12 cellular contexts compared by ENCODE assay signal in genomic region chr6:137882225-137882961, GRCh38. TPM values are rescaled to one million over a fixed set of nuclear protein-coding genes. Genes with fewer than 3 reads are reported as not detected.
DNase-seq lines count a peak whose midpoint lies in the region; ATAC-seq and TF ChIP-seq lines count a peak whose summit lies in the region.
"Had no signal": no experiment of that assay in that cellular context is flagged by ENCODE, and none has a peak within 500 bp of the region (broad histone marks: within the 10 kb centered on the region; RNA-seq: fewer than 3 reads in every experiment).

No MANE protein-coding gene starts in this region.

- H3K4me1 Mint-ChIP-seq in activated B cell treated with CpG ODN at 0.5 μM for 24 hours (peaks cover 35% of the 10 kb centered on the region), osteocyte (ENCODE audit: unreplicated experiment) (peaks cover 8% of the 10 kb centered on the region)

- peak overlapping the region in 6 of 10 experiments; percentile 29 to 58 (median 53); a peak in 7 of 20 replicates for H3K4me3 ChIP-seq in BLaER1 treated with 17β-estradiol and CSF1 and Interleukin-3, amounts not matched to agents 10 nM and 100 nM
- no peak overlapping the region for H3K4me3 ChIP-seq in left lung
- H3K4me3 ChIP-seq: smooth muscle cell had no signal

- no peak overlapping the region for H3K4me3 Mint-ChIP-seq in activated B cell treated with CpG ODN at 0.5 μM for 24 hours
- H3K4me3 Mint-ChIP-seq in osteocyte (ENCODE audit: unreplicated experiment) = no peak overlapping the region

- H3K9me3 ChIP-seq in BLaER1 treated with 17β-estradiol and CSF1 and Interleukin-3, amounts not matched to agents 10 nM and 100 nM (replicated peaks in 1 of 11) = peaks cover 7 to 22% (median 20%) of the 10 kb centered on the region in 11 experiments
- H3K9me3 ChIP-seq in left lung = peaks cover 0 to 2% of the 10 kb centered on the region in 2 donors

- peak overlapping the region; percentile 25 to 98 (median 93); a peak in 21 of 22 replicates for H3K27ac ChIP-seq in BLaER1 treated with 17β-estradiol and CSF1 and Interleukin-3, amounts not matched to agents 10 nM and 100 nM
- peak overlapping the region in 1 of 2 donors; percentile 70 for H3K27ac ChIP-seq in left lung

- CTCF ChIA-PET in activated B cell treated with CpG ODN at 0.5 μM for 24 hours (lab: Charles Lee) = interaction anchor here (0.9 to 1.3 kb wide), 2 partner anchors 9 to 11 kb away, joined by 3 to 5 read pairs; no protein-coding TSS in a partner anchor

- H3K27me3 Mint-ChIP-seq in activated B cell treated with CpG ODN at 0.5 μM for 24 hours (no peaks in the 10 kb centered on the region), osteocyte (ENCODE audit: unreplicated experiment) (no peaks in the 10 kb centered on the region)

- intact Hi-C loops in activated B cell treated with CpG ODN at 0.5 μM for 24 hours (cut with micrococcal nuclease) = loop anchor here (2.0 kb wide), 1 partner anchor 16 kb away; no protein-coding TSS in a partner anchor
- intact Hi-C loops in left lung (cut with DNase I) = no loop called here
- intact Hi-C loops in Right ventricle myocardium superior (cut with DNase I) = no loop called here

- no peaks in the 10 kb centered on the region for H3K27me3 ChIP-seq in BLaER1 treated with 17β-estradiol and CSF1 and Interleukin-3, amounts not matched to agents 10 nM and 100 nM
- no peaks in the 10 kb centered on the region for H3K27me3 ChIP-seq in left lung

- ATAC-seq in activated B cell treated with CpG ODN at 0.5 μM for 24 hours (ENCODE audit: low read depth) (no peak), left lung (peak; percentile 35), Right ventricle myocardium superior (ENCODE audit: poor library complexity) (no peak)
- ATAC-seq: left lobe of liver had no signal

- DNase-seq in KG1 (lab: John Stamatoyannopoulos, UW) (peak; percentile 52), activated B cell treated with CpG ODN at 0.5 μM for 24 hours (no peak), left lung (no peak), AG20443 (ENCODE audit: low spot score) (no peak), putamen (ENCODE audit: low spot score) (no peak), Right ventricle myocardium superior (no peak), osteocyte (ENCODE audit: extremely low spot score, unreplicated experiment) (no peak)
- DNase-seq: MM.1S, substantia nigra had no signal

- no peak for TF ChIP-seq CTCF in activated B cell treated with CpG ODN at 0.5 μM for 24 hours (IDR thresholded peaks at IDR 0.05)
- TF ChIP-seq CTCF in left lung (IDR thresholded peaks at IDR 0.05) = no peak
- TF ChIP-seq CTCF in osteocyte (IDR thresholded peaks at IDR 0.05) = no peak

- POLR2A ChIA-PET in activated B cell treated with CpG ODN at 0.5 μM for 24 hours (lab: Charles Lee) = interaction anchor here (0.8 to 2.4 kb wide), 6 partner anchors 9 to 48 kb away, joined by 3 to 16 read pairs (median 5); partner anchors contain the start of gene TNFAIP3

- H3K36me3 ChIP-seq in BLaER1 treated with 17β-estradiol and CSF1 and Interleukin-3, amounts not matched to agents 10 nM and 100 nM = peaks cover 51 to 69% (median 55%) of the 10 kb centered on the region in 11 experiments
- H3K36me3 ChIP-seq in left lung = peaks cover 0 to 61% of the 10 kb centered on the region in 2 donors

- H3K9me3 Mint-ChIP-seq in activated B cell treated with CpG ODN at 0.5 μM for 24 hours = peaks cover 2% of the 10 kb centered on the region
- H3K9me3 Mint-ChIP-seq in osteocyte (ENCODE audit: unreplicated experiment) = peaks cover 4% of the 10 kb centered on the region

- H3K36me3 Mint-ChIP-seq in activated B cell treated with CpG ODN at 0.5 μM for 24 hours (ENCODE audit: low read depth) (peaks cover 82% of the 10 kb centered on the region), osteocyte (ENCODE audit: unreplicated experiment) (peaks cover 21% of the 10 kb centered on the region)

- H3K4me1 ChIP-seq in BLaER1 treated with 17β-estradiol and CSF1 and Interleukin-3, amounts not matched to agents 10 nM and 100 nM = peaks cover 70 to 74% (median 73%) of the 10 kb centered on the region in 10 experiments
- H3K4me1 ChIP-seq in left lung = peaks cover 8 to 71% of the 10 kb centered on the region in 2 donors

- H4K20me1 ChIP-seq in BLaER1 treated with 17β-estradiol and CSF1 and Interleukin-3, amounts not matched to agents 10 nM and 100 nM = peaks cover 0 to 11% (median 0%) of the 10 kb centered on the region in 11 experiments; a peak in 4 of 22 replicates

- peak overlapping the region in 10 of 11 experiments; percentile 50 to 83 (median 76); a peak in 21 of 22 replicates for H3K9ac ChIP-seq in BLaER1 treated with 17β-estradiol and CSF1 and Interleukin-3, amounts not matched to agents 10 nM and 100 nM

- H3K27ac Mint-ChIP-seq in activated B cell treated with CpG ODN at 0.5 μM for 24 hours = peak overlapping the region; percentile 53
- no peak overlapping the region for H3K27ac Mint-ChIP-seq in osteocyte (ENCODE audit: unreplicated experiment)

- H3K4me2 ChIP-seq in BLaER1 treated with 17β-estradiol and CSF1 and Interleukin-3, amounts not matched to agents 10 nM and 100 nM = peak overlapping the region; percentile 80 to 97 (median 89)
- H3K4me2 ChIP-seq: smooth muscle cell had no signal

RNA-seq across cellular contexts. Expression of gene TNFAIP3, which starts 15.3 kb away (rescaled TPM):
- total RNA-seq in activated B cell treated with CpG ODN at 0.5 μM for 24 hours (207 and 226 TPM in 2 replicates), left lung (100 to 1,000 TPM in 1 of 2 donors, 10 to 100 TPM in 1; 22.6 to 102 TPM), Right ventricle myocardium superior (4.6 TPM), osteocyte (12.0 and 17.4 TPM in 2 replicates)

Comparison
In these comparisons a context has a peak if more than half of its experiments do, and no peak if none do; other contexts are left out.
1. H3K4me3 ChIP-seq: peak in BLaER1 treated with 17β-estradiol and CSF1 and Interleukin-3, amounts not matched to agents 10 nM and 100 nM (6 of 10); none in left lung (0 of 2).